ENCODE assay signal across 9 cellular contexts in genomic region chr1:47388548-47389238, GRCh38. TPM values are rescaled to one million over a fixed set of nuclear protein-coding genes. Genes with fewer than 3 reads are reported as not detected.
A peak's percentile ranks its signal among the peaks of the same experiment; 100 is the strongest.
DNase-seq lines count a peak whose midpoint lies in the region; ATAC-seq, FAIRE-seq and TF ChIP-seq lines count a peak whose summit lies in the region.
"Had no signal": no experiment of that assay in that cellular context is flagged by ENCODE, and none has a peak within 500 bp of the region (broad histone marks: within the 10 kb centered on the region; RNA-seq: fewer than 3 reads in every experiment).

No MANE protein-coding gene starts in this region.

- peak; percentile 92 to 94 for TF ChIP-seq RAD21 in H1 (IDR thresholded peaks at IDR 0.05 in 1 of 2, conservative IDR thresholded peaks at IDR 0.05 in 1 of 2; ENCODE audit: low read depth in 2 of 2, low read length in 2 of 2)

- H3K9me3 ChIP-seq in H1 (ENCODE audit: insufficient read depth in 2 of 2, low read depth in 1 of 2, low read length in 1 of 2) (no peaks in the 10 kb centered on the region), mesenchymal stem cell (ENCODE audit: control insufficient read depth, low read length) (no peaks in the 10 kb centered on the region)
- H3K9me3 ChIP-seq: BLaER1 had no signal

- H3K4me1 Mint-ChIP-seq in activated CD4-positive, alpha-beta T cell treated with anti-CD3 and anti-CD28 coated beads for 36 hours: no peaks in the 10 kb centered on the region

- no peaks in the 10 kb centered on the region for H3K79me1 ChIP-seq in H1 (ENCODE audit: low read depth, low read length)
- no peaks in the 10 kb centered on the region for H3K79me1 ChIP-seq in mesenchymal stem cell (replicated peaks; ENCODE audit: low read length, poor library complexity, severe bottlenecking)

- no peak for TF ChIP-seq EP300 in H1 (IDR thresholded peaks at IDR 0.05; ENCODE audit: borderline replicate concordance in 1 of 2, low read depth in 2 of 2, low read length in 2 of 2)

- ATAC-seq in HG02759 (IDR thresholded peaks at IDR 0.05; ENCODE audit: unreplicated experiment): peak; percentile 75
- peak; percentile 82 for ATAC-seq in activated CD4-positive, alpha-beta T cell treated with anti-CD3 and anti-CD28 coated beads for 36 hours

- H3K4me3 ChIP-seq in H1 (ENCODE audit: extremely low read depth in 1 of 4, insufficient read depth in 2 of 4, low read depth in 3 of 4, low read length in 4 of 4) (no peak overlapping the region), mesenchymal stem cell (ENCODE audit: insufficient read depth in 1 of 2, low read depth in 1 of 2, low read length in 2 of 2) (no peak overlapping the region)
- H3K4me3 ChIP-seq: BLaER1 had no signal

- no peak overlapping the region for H3K23ac ChIP-seq in H1 (ENCODE audit: insufficient read length)
- H3K23ac ChIP-seq in mesenchymal stem cell (ENCODE audit: low read length in 2 of 2): no peak overlapping the region

- H4K8ac ChIP-seq in H1 (ENCODE audit: extremely low read depth, insufficient read depth, low read length) (no peak overlapping the region), mesenchymal stem cell (ENCODE audit: low read length) (no peak overlapping the region)

- WGBS in H1 (ENCODE audit: extremely low coverage in 1 of 2, insufficient coverage in 1 of 2, insufficient read length in 1 of 2, insufficient replicate concordance in 2 of 2, low coverage in 1 of 2, low lambda C conversion rate in 2 of 2, missing lambda C conversion rate in 1 of 2), 2 experiments: 42% methylated on average over 7 of the region's 7 CpGs; no CpG with 5 or more reads in 1 of the 2 experiments
- WGBS in mesenchymal stem cell: 31% methylated on average over 7 of the region's 7 CpGs

- H3K36me3 ChIP-seq in H1 (ENCODE audit: control insufficient read depth in 2 of 4, insufficient read depth in 4 of 4, low read length in 3 of 4) (no peaks in the 10 kb centered on the region), mesenchymal stem cell (ENCODE audit: control insufficient read depth in 1 of 2, insufficient read depth in 2 of 2, low read depth in 1 of 2, low read length in 2 of 2) (peaks cover 0 to 4% of the 10 kb centered on the region in 2 experiments)

- POLR2A ChIA-PET in activated CD4-positive, alpha-beta T cell treated with anti-CD3 and anti-CD28 coated beads for 36 hours (lab: Charles Lee): no interaction called here
- POLR2A ChIA-PET in H1 (lab: Charles Lee; ENCODE audit: partially characterized antibody): interaction anchor here (0.5 to 1.4 kb wide), 3 partner anchors 42 to 49 kb away, joined by 3 read pairs; no protein-coding TSS in a partner anchor

- H3K9me3 Mint-ChIP-seq in activated CD4-positive, alpha-beta T cell treated with anti-CD3 and anti-CD28 coated beads for 36 hours (ENCODE audit: low read depth): no peaks in the 10 kb centered on the region

- H2BK12ac ChIP-seq in H1 (ENCODE audit: low read depth, low read length) (no peak overlapping the region), mesenchymal stem cell (ENCODE audit: low read length in 2 of 2) (no peak overlapping the region)

- intact Hi-C loops in activated CD4-positive, alpha-beta T cell treated with anti-CD3 and anti-CD28 coated beads for 36 hours (cut with DNase I, micrococcal nuclease): loop anchor here (1.0 to 2.0 kb wide), 5 partner anchors 36 to 367 kb away; no protein-coding TSS in a partner anchor

- CTCF ChIA-PET in activated CD4-positive, alpha-beta T cell treated with anti-CD3 and anti-CD28 coated beads for 36 hours (lab: Charles Lee): interaction anchor here (0.6 to 3.6 kb wide), 19 partner anchors 8 to 338 kb away, joined by 3 to 26 read pairs (median 3); partner anchors contain the start of gene FOXD2
- CTCF ChIA-PET in H1 (lab: Charles Lee; ENCODE audit: partially characterized antibody): interaction anchor here (0.6 to 7.0 kb wide), 46 partner anchors 8 to 1018 kb away, joined by 3 to 139 read pairs (median 4); partner anchors contain the start of genes CMPK1 and FOXD2

- peak; percentile 80 for FAIRE-seq in H1 (lab: Jason Lieb, UNC)

- H2AFZ ChIP-seq in H1 (ENCODE audit: low read length) (0 out of 2 replicates have a peak overlapping the region, but pooled peaks have one; percentile 68), mesenchymal stem cell (ENCODE audit: low read depth, low read length) (no peak overlapping the region)

- no peak overlapping the region for H3K4me2 ChIP-seq in H1 (ENCODE audit: insufficient read depth in 1 of 2, low read depth in 2 of 2, low read length in 2 of 2)
- no peak overlapping the region for H3K4me2 ChIP-seq in mesenchymal stem cell (ENCODE audit: low read length, poor library complexity, severe bottlenecking)
- H3K4me2 ChIP-seq: BLaER1 had no signal

- H3K27ac ChIP-seq in H1 (ENCODE audit: low read depth, low read length) (no peak overlapping the region), mesenchymal stem cell (ENCODE audit: low read length, poor library complexity, severe bottlenecking) (no peak overlapping the region)
- H3K27ac ChIP-seq: BLaER1 had no signal

- no peak overlapping the region for H3K9ac ChIP-seq in H1 (replicated peaks in 1 of 4; ENCODE audit: extremely low read depth in 1 of 4, low read depth in 3 of 4, low read length in 3 of 4)
- no peak overlapping the region for H3K9ac ChIP-seq in mesenchymal stem cell (ENCODE audit: low read length)
- H3K9ac ChIP-seq: BLaER1 had no signal

- H2BK15ac ChIP-seq in H1 (ENCODE audit: low read length): no peak overlapping the region
- H2BK15ac ChIP-seq in mesenchymal stem cell (ENCODE audit: low read depth, poor library complexity, severe bottlenecking): no peak overlapping the region

- H2BK20ac ChIP-seq in H1 (ENCODE audit: low read length): no peak overlapping the region

- H2BK120ac ChIP-seq in H1 (replicated peaks; ENCODE audit: low read depth, low read length) (no peak overlapping the region), mesenchymal stem cell (ENCODE audit: low read depth, low read length) (no peak overlapping the region)

- H3K27me3 ChIP-seq in H1 (replicated peaks in 1 of 4; ENCODE audit: control insufficient read depth in 3 of 4, extremely low read depth in 1 of 4, insufficient read depth in 3 of 4, low read length in 3 of 4) (peaks cover 0 to 2% (median 0%) of the 10 kb centered on the region in 4 experiments; a peak in 2 of 7 replicates), mesenchymal stem cell (ENCODE audit: control insufficient read depth in 1 of 2, insufficient read depth in 1 of 2, low read length in 2 of 2) (peaks cover 0 to 8% of the 10 kb centered on the region in 2 experiments)
- H3K27me3 ChIP-seq: BLaER1 had no signal

- H3K79me2 ChIP-seq in H1 (ENCODE audit: control insufficient read depth in 1 of 2, insufficient read depth in 2 of 2, low read length in 2 of 2): no peaks in the 10 kb centered on the region

- no peak for TF ChIP-seq POLR2A in H1 (IDR thresholded peaks at IDR 0.05; ENCODE audit: control extremely low read depth in 1 of 2, low read depth in 2 of 2, low read length in 2 of 2)

- H3K36me3 Mint-ChIP-seq in activated CD4-positive, alpha-beta T cell treated with anti-CD3 and anti-CD28 coated beads for 36 hours (ENCODE audit: low read depth): peaks cover 3% of the 10 kb centered on the region

- no peak overlapping the region for H3K56ac ChIP-seq in H1 (replicated peaks; ENCODE audit: insufficient read length, low read depth, low read length)

- H2AK5ac ChIP-seq in H1 (ENCODE audit: low read depth, low read length): no peak overlapping the region
- no peak overlapping the region for H2AK5ac ChIP-seq in mesenchymal stem cell (ENCODE audit: low read length, severe bottlenecking)

- no peak overlapping the region for H3K4ac ChIP-seq in H1 (replicated peaks; ENCODE audit: insufficient read length, low read depth, low read length)
- H3K4ac ChIP-seq in mesenchymal stem cell (ENCODE audit: low read depth in 1 of 2, low read length in 2 of 2): no peak overlapping the region

- H3K27me3 Mint-ChIP-seq in activated CD4-positive, alpha-beta T cell treated with anti-CD3 and anti-CD28 coated beads for 36 hours: peaks cover 3% of the 10 kb centered on the region

- H3K4me3 Mint-ChIP-seq in activated CD4-positive, alpha-beta T cell treated with anti-CD3 and anti-CD28 coated beads for 36 hours: no peak overlapping the region

- H2BK5ac ChIP-seq in H1 (ENCODE audit: low read depth, low read length) (no peak overlapping the region), mesenchymal stem cell (ENCODE audit: low read depth, low read length, poor library complexity, severe bottlenecking) (no peak overlapping the region)

- no peak overlapping the region for H4K91ac ChIP-seq in H1 (replicated peaks; ENCODE audit: insufficient read length, low read length)
- H4K91ac ChIP-seq in mesenchymal stem cell (ENCODE audit: low read length): no peak overlapping the region

- H3K14ac ChIP-seq in H1 (ENCODE audit: insufficient read length): no peak overlapping the region
- no peak overlapping the region for H3K14ac ChIP-seq in mesenchymal stem cell (ENCODE audit: low read length in 2 of 2)

- no peak overlapping the region for H3K27ac Mint-ChIP-seq in activated CD4-positive, alpha-beta T cell treated with anti-CD3 and anti-CD28 coated beads for 36 hours

- no peak overlapping the region for H3K18ac ChIP-seq in H1 (ENCODE audit: extremely low read depth, low read length)
- no peak overlapping the region for H3K18ac ChIP-seq in mesenchymal stem cell (ENCODE audit: low read depth in 1 of 2, low read length in 2 of 2)

- H4K5ac ChIP-seq in H1 (ENCODE audit: insufficient read length, low read depth, low read length): no peak overlapping the region

- DNase-seq in NCI-H1417 (lab: John Stamatoyannopoulos, UW) (peak; percentile 42 to 61 (median 45)), NCI-H1417 treated with DMSO at 0.1 percent for 48 hours (lab: John Stamatoyannopoulos, UW) (no peak), NCI-H2107 treated with DMSO at 0.1 percent for 48 hours (lab: John Stamatoyannopoulos, UW; ENCODE audit: unreplicated experiment) (peak; percentile 49), H1 (ENCODE audit: low read depth in 1 of 2, low spot score in 2 of 2) (peak; percentile 46 to 89), mesenchymal stem cell (peak; percentile 51)
- DNase-seq in activated CD4-positive, alpha-beta T cell treated with anti-CD3 and anti-CD28 coated beads for 36 hours: peak; percentile 76
- DNase-seq in stimulated activated naive CD4-positive, alpha-beta T cell treated with Interleukin-2 at 50 U/mL for 16 hours (lab: John Stamatoyannopoulos, UW): peak; percentile 24

- H4K20me1 ChIP-seq in H1 (replicated peaks in 1 of 2; ENCODE audit: control insufficient read depth in 1 of 2, insufficient read depth in 2 of 2, low read length in 2 of 2): peaks cover 0 to 3% of the 10 kb centered on the region in 2 experiments
- H4K20me1 ChIP-seq: BLaER1 had no signal

- H3K23me2 ChIP-seq in H1 (ENCODE audit: low read depth, low read length): no peaks in the 10 kb centered on the region

- H3K4me1 ChIP-seq in H1 (replicated peaks in 1 of 4; ENCODE audit: control insufficient read depth in 3 of 4, insufficient read depth in 4 of 4, low read length in 3 of 4): no peaks in the 10 kb centered on the region
- no peaks in the 10 kb centered on the region for H3K4me1 ChIP-seq in mesenchymal stem cell (ENCODE audit: control insufficient read depth, insufficient read depth, low read depth, low read length)
- H3K4me1 ChIP-seq: BLaER1 had no signal

- peak; percentile 80 to 93 (median 89) for TF ChIP-seq CTCF in H1 (IDR thresholded peaks at IDR 0.05; ENCODE audit: control extremely low read depth in 1 of 3, insufficient read depth in 1 of 3, low read depth in 1 of 3, low read length in 3 of 3)

RNA-seq across cellular contexts. Expression of gene FOXE3, which starts 27.4 kb away (rescaled TPM):
- total RNA-seq in activated CD4-positive, alpha-beta T cell treated with anti-CD3 and anti-CD28 coated beads for 36 hours: not detected
- 0.27 TPM in 1 of 2 replicates, not detected in the other for total RNA-seq in H1 (2021; fragmentation: NEBNext Ultra II Directional; extraction: Animal tissue kit (Norgen Biotek cat#: 25700))
- 0.18 and 0.22 TPM in 2 replicates for polyA plus RNA-seq in H1 (2011; rRNA removed)
- polyA plus RNA-seq in H1 (2011; cell fraction: cytosol; rRNA removed): 0.04 TPM
- 0.10 TPM for polyA plus RNA-seq in H1 (2011; cell fraction: nucleus; rRNA removed)
- 0.25 to 0.52 TPM (median 0.38 TPM) in 4 replicates for polyA plus RNA-seq in H1 (2012, experiment 1 of 2)
- polyA plus RNA-seq in H1 (2012, experiment 2 of 2): 0.26 TPM
- polyA plus RNA-seq in H1 (2013, experiment 1 of 2): 0.10 TPM
- 0.17 TPM for polyA plus RNA-seq in H1 (2013, experiment 2 of 2)
- 0.17 TPM in 1 of 2 replicates, not detected in the other for polyA minus RNA-seq in H1 (2011; rRNA and poly(A)+ RNA removed)
- polyA minus RNA-seq in H1 (2011; cell fraction: cytosol; rRNA and poly(A)+ RNA removed): not detected
- not detected for polyA minus RNA-seq in H1 (2011; cell fraction: nucleus; rRNA and poly(A)+ RNA removed)
- not detected for polyA plus RNA-seq in mesenchymal stem cell (2013, experiment 1 of 2)
- polyA plus RNA-seq in mesenchymal stem cell (2013, experiment 2 of 2): not detected

RNA-seq across cellular contexts. Expression of gene FOXD2, which starts 49.2 kb away (rescaled TPM):
- total RNA-seq in activated CD4-positive, alpha-beta T cell treated with anti-CD3 and anti-CD28 coated beads for 36 hours: under 1 TPM; 0.05 to 0.07 TPM
- total RNA-seq in H1 (2021; fragmentation: NEBNext Ultra II Directional; extraction: Animal tissue kit (Norgen Biotek cat#: 25700)): not detected in 2 replicates
- not detected in 2 replicates for polyA plus RNA-seq in H1 (2011; rRNA removed)
- not detected for polyA plus RNA-seq in H1 (2011; cell fraction: cytosol; rRNA removed)
- not detected for polyA plus RNA-seq in H1 (2011; cell fraction: nucleus; rRNA removed)
- polyA plus RNA-seq in H1 (2012, experiment 1 of 2): 0.04 TPM in 1 of 4 replicates, not detected in the others
- polyA plus RNA-seq in H1 (2012, experiment 2 of 2): not detected
- polyA plus RNA-seq in H1 (2013, experiment 1 of 2): under 0.01 TPM
- not detected for polyA plus RNA-seq in H1 (2013, experiment 2 of 2)
- polyA minus RNA-seq in H1 (2011; rRNA and poly(A)+ RNA removed): 0.02 TPM in 1 of 2 replicates, not detected in the other
- not detected for polyA minus RNA-seq in H1 (2011; cell fraction: cytosol; rRNA and poly(A)+ RNA removed)
- polyA minus RNA-seq in H1 (2011; cell fraction: nucleus; rRNA and poly(A)+ RNA removed): not detected
- not detected for polyA plus RNA-seq in mesenchymal stem cell (2013, experiment 1 of 2)
- polyA plus RNA-seq in mesenchymal stem cell (2013, experiment 2 of 2): not detected

RNA-seq across cellular contexts. Expression of gene CMPK1, which starts 55.1 kb away (rescaled TPM):
- total RNA-seq in activated CD4-positive, alpha-beta T cell treated with anti-CD3 and anti-CD28 coated beads for 36 hours: 100 to 1,000 TPM in 1 of 2 experiments, 10 to 100 TPM in 1; 97.7 to 134 TPM
- 34.3 and 36.9 TPM in 2 replicates for total RNA-seq in H1 (2021; fragmentation: NEBNext Ultra II Directional; extraction: Animal tissue kit (Norgen Biotek cat#: 25700))
- polyA plus RNA-seq in H1 (2011; rRNA removed): 2.7 and 6.0 TPM in 2 replicates
- polyA plus RNA-seq in H1 (2011; cell fraction: cytosol; rRNA removed): 9.0 TPM
- 1.5 TPM for polyA plus RNA-seq in H1 (2011; cell fraction: nucleus; rRNA removed)
- 12.5 to 21.9 TPM (median 13.3 TPM) in 4 replicates for polyA plus RNA-seq in H1 (2012, experiment 1 of 2)
- polyA plus RNA-seq in H1 (2012, experiment 2 of 2): 2.8 TPM
- 17.6 TPM for polyA plus RNA-seq in H1 (2013, experiment 1 of 2)
- 19.5 TPM for polyA plus RNA-seq in H1 (2013, experiment 2 of 2)
- 2.1 and 2.6 TPM in 2 replicates for polyA minus RNA-seq in H1 (2011; rRNA and poly(A)+ RNA removed)
- polyA minus RNA-seq in H1 (2011; cell fraction: cytosol; rRNA and poly(A)+ RNA removed): 9.4 TPM
- polyA minus RNA-seq in H1 (2011; cell fraction: nucleus; rRNA and poly(A)+ RNA removed): 6.7 TPM
- polyA plus RNA-seq in mesenchymal stem cell (2013, experiment 1 of 2): 63.7 TPM
- polyA plus RNA-seq in mesenchymal stem cell (2013, experiment 2 of 2): 71.7 TPM
